1 cellular context compared by ENCODE assay signal in the genomic region with DNA sequence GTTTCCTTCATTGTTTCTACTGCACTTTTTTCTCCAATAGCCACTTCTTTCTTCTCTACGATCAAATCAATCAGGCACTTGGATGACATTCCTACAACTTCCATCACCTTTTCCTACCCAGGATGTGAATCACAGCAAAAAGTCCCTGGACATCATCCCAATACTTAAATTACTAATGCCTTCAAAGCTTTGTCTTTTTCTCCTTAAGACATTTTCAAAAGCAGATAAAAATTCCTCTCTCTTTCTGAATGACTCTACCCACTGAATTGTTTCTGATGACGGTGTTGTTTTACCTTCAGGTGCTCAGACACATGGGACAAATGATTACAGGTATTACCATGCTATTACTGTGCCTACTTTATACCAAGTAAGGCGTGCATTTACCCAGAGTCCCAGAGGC.
TF ChIP-seq lines count a peak whose summit lies in the region.

No MANE protein-coding gene starts in this region.

TF ChIP-seq in SK-N-SH, 30 proteins besides CTCF, POLR2A, EP300 and RAD21 (continued from another document):
- TF ChIP-seq YY1 (IDR thresholded peaks at IDR 0.05; ENCODE audit: low read depth) (no peak), GABPA (IDR thresholded peaks at IDR 0.05; ENCODE audit: low read depth) (no peak), TEAD4 (IDR thresholded peaks at IDR 0.05; ENCODE audit: borderline replicate concordance, insufficient read depth) (peak; percentile 78; the same call in 1 of the 2 replicates), MXI1 (IDR thresholded peaks at IDR 0.05; ENCODE audit: low read depth, low read length) (no peak), EZH2phosphoT487 (IDR thresholded peaks at IDR 0.05; ENCODE audit: borderline replicate concordance, low read depth) (no peak), MEF2A (IDR thresholded peaks at IDR 0.05; ENCODE audit: borderline replicate concordance, low read depth) (no peak), POLR2AphosphoS5 (IDR thresholded peaks at IDR 0.05; ENCODE audit: low read depth, low read length) (peak; percentile 25; the same call in 1 of the 2 replicates), TAF1 (IDR thresholded peaks at IDR 0.05; ENCODE audit: borderline replicate concordance, low read depth, low read length) (no peak), CHD2 (IDR thresholded peaks at IDR 0.05; ENCODE audit: low read length, partially characterized antibody) (no peak), SMC3 (IDR thresholded peaks at IDR 0.05; ENCODE audit: low read depth, low read length) (no peak), FOSL2 (IDR thresholded peaks at IDR 0.05; ENCODE audit: borderline replicate concordance, low read depth) (peak; percentile 75), ELF1 (IDR thresholded peaks at IDR 0.05) (no peak)
- TF ChIP-seq, protein P1, sequence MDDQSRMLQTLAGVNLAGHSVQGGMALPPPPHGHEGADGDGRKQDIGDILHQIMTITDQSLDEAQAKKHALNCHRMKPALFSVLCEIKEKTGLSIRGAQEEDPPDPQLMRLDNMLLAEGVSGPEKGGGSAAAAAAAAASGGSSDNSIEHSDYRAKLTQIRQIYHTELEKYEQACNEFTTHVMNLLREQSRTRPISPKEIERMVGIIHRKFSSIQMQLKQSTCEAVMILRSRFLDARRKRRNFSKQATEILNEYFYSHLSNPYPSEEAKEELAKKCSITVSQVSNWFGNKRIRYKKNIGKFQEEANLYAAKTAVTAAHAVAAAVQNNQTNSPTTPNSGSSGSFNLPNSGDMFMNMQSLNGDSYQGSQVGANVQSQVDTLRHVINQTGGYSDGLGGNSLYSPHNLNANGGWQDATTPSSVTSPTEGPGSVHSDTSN (IDR thresholded peaks at IDR 0.05): peak; percentile 87
- TF ChIP-seq, protein P2, sequence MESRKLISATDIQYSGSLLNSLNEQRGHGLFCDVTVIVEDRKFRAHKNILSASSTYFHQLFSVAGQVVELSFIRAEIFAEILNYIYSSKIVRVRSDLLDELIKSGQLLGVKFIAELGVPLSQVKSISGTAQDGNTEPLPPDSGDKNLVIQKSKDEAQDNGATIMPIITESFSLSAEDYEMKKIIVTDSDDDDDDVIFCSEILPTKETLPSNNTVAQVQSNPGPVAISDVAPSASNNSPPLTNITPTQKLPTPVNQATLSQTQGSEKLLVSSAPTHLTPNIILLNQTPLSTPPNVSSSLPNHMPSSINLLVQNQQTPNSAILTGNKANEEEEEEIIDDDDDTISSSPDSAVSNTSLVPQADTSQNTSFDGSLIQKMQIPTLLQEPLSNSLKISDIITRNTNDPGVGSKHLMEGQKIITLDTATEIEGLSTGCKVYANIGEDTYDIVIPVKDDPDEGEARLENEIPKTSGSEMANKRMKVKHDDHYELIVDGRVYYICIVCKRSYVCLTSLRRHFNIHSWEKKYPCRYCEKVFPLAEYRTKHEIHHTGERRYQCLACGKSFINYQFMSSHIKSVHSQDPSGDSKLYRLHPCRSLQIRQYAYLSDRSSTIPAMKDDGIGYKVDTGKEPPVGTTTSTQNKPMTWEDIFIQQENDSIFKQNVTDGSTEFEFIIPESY (IDR thresholded peaks at IDR 0.05; ENCODE audit: borderline replicate concordance, low read depth): 0 out of 2 replicates have a peak, but pooled peaks have one; percentile 24
- TF ChIP-seq, protein P3, sequence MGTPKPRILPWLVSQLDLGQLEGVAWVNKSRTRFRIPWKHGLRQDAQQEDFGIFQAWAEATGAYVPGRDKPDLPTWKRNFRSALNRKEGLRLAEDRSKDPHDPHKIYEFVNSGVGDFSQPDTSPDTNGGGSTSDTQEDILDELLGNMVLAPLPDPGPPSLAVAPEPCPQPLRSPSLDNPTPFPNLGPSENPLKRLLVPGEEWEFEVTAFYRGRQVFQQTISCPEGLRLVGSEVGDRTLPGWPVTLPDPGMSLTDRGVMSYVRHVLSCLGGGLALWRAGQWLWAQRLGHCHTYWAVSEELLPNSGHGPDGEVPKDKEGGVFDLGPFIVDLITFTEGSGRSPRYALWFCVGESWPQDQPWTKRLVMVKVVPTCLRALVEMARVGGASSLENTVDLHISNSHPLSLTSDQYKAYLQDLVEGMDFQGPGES (IDR thresholded peaks at IDR 0.05; ENCODE audit: low read depth, low read length): no peak
